ENCODE assay signal across 16 cellular contexts in genomic region chr1:30588311-30589073, GRCh38.
DNase-seq lines count a peak whose midpoint lies in the region; ATAC-seq and TF ChIP-seq lines count a peak whose summit lies in the region.
"Had no signal": no experiment of that assay in that cellular context is flagged by ENCODE, and none has a peak within 500 bp of the region (broad histone marks: within the 10 kb centered on the region; RNA-seq: fewer than 3 reads in every experiment).

No MANE protein-coding gene starts in this region.

- in situ Hi-C loops in KBM-7 (cut with MboI; ENCODE audit: low pct_unique_long_range_greater_than_20kb, low sequenced_read_pairs), result no loop called here

- ATAC-seq in lung (ENCODE audit: insufficient read depth, low FRiP score) (no peak), upper lobe of right lung (peak; percentile 10), HG02623 (IDR thresholded peaks at IDR 0.05; ENCODE audit: unreplicated experiment) (no peak)

- H3K27ac ChIP-seq in lung (ENCODE audit: low read depth in 1 of 2, low read length in 1 of 2), result no peak overlapping the region
- H3K27ac ChIP-seq in upper lobe of right lung, result no peak overlapping the region
- H3K27ac ChIP-seq: C4-2B had no signal

- WGBS in lung, 2 donors, result 66 to 74% methylated on average over 10 of the region's 10 CpGs

- H3K4me1 ChIP-seq in lung (ENCODE audit: control insufficient read depth in 2 of 2, insufficient read depth in 2 of 2, low read length in 2 of 2) (no peaks in the 10 kb centered on the region), upper lobe of right lung (no peaks in the 10 kb centered on the region)

- DNase-seq in activated CD8-positive, alpha-beta memory T cell treated with anti-CD3 and anti-CD28 coated beads for 24 hours, result peak; percentile 40
- DNase-seq in activated CD8-positive, alpha-beta memory T cell treated with anti-CD3 and anti-CD28 coated beads, Interleukin-2, amount 50 U/mL, for 48 hours, result no peak
- DNase-seq in ecto neural progenitor cell (ENCODE audit: low spot score), result peak; percentile 33
- peak; percentile 21 for DNase-seq in lung (ENCODE audit: low spot score)
- DNase-seq in upper lobe of right lung, result no peak
- DNase-seq in KBM-7, result no peak
- DNase-seq in NK-92 (lab: John Stamatoyannopoulos, UW; ENCODE audit: unreplicated experiment), result no peak
- DNase-seq: 8988T; CD4-positive, alpha-beta memory T cell; DND-41; GDM1; GOT3; HCEC 1CT; HFFc6 had no signal

- H3K4me3 ChIP-seq in lung (no peak overlapping the region), upper lobe of right lung (no peak overlapping the region)

- H3K27me3 ChIP-seq in lung (ENCODE audit: control insufficient read depth, insufficient read depth) (no peaks in the 10 kb centered on the region), upper lobe of right lung (peaks cover 30% of the 10 kb centered on the region)

- intact Hi-C loops in upper lobe of right lung (cut with DNase I), result no loop called here

- no peaks in the 10 kb centered on the region for H3K36me3 ChIP-seq in lung (ENCODE audit: control insufficient read depth in 2 of 2, insufficient read depth in 2 of 2, low read length in 2 of 2)
- H3K36me3 ChIP-seq in upper lobe of right lung, result no peaks in the 10 kb centered on the region

- TF ChIP-seq CTCF in lung (IDR thresholded peaks at IDR 0.05; ENCODE audit: control extremely low read depth, extremely low read depth) (no peak), upper lobe of right lung (IDR thresholded peaks at IDR 0.05) (no peak)

- H3K9me3 ChIP-seq in lung (ENCODE audit: control insufficient read depth in 2 of 2, insufficient read depth in 1 of 2, low read length in 1 of 2) (peaks cover 0 to 3% of the 10 kb centered on the region in 2 donors), upper lobe of right lung (peaks cover 3% of the 10 kb centered on the region)

Comparison
In these comparisons a context has a peak if more than half of its experiments do, and no peak if none do; other contexts are left out.
1. DNase-seq: peak in activated CD8-positive, alpha-beta memory T cell treated with anti-CD3 and anti-CD28 coated beads for 24 hours (single experiment), ecto neural progenitor cell (single experiment) and lung (single experiment); none in activated CD8-positive, alpha-beta memory T cell treated with anti-CD3 and anti-CD28 coated beads, Interleukin-2, amount 50 U/mL, for 48 hours (single experiment), upper lobe of right lung (single experiment), KBM-7 (single experiment) and NK-92 (single experiment).